ENCODE assay signal across 29 cellular contexts in the genomic region with DNA sequence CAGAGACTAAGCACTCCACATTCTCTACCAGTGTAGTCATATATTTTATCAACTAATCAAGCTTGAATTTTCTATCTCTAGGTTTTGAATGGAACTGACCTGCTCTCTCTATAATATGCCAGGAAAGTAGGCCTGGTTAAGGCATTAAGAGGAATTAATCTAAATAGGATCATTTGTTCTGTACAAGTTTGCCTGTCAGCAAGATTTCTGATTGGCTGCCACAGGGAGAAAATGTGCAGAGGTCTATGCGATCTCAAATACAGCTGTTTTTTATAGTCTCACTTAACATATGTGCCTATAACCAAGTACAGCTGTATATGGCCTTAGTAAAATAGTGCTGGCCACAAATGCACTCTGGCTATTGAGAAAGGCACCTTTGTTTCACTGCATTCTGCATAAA.
"Had no signal": no experiment of that assay in that cellular context is flagged by ENCODE, and none has a peak within 500 bp of the region (broad histone marks: within the 10 kb centered on the region; RNA-seq: fewer than 3 reads in every experiment).

No MANE protein-coding gene starts in this region.

- ATAC-seq: activated CD8-positive, alpha-beta T cell treated with anti-CD3 and anti-CD28 coated beads for 36 hours; activated T-cell treated with anti-CD3 and anti-CD28 coated beads, Interleukin-2, amount 50 U/mL, for 72 hours; activated T-helper 17 cell treated with anti-CD3 and anti-CD28 coated beads, Interleukin-2, amount 50 U/mL, for 72 hours; PC-3 had no signal

- DNase-seq: activated CD4-positive, alpha-beta T cell treated with anti-CD3 and anti-CD28 coated beads, Interleukin-2, amount 10 ng/mL, durations not matched to agents 24 days and 14 days; activated CD4-positive, alpha-beta T cell treated with anti-CD3 and anti-CD28 coated beads, Interleukin-2, amount 50 U/mL, for 4 hours; activated CD8-positive, alpha-beta T cell treated with anti-CD3 and anti-CD28 coated beads for 36 hours; activated effector memory CD4-positive, alpha-beta T cell treated with anti-CD3 and anti-CD28 coated beads, Interleukin-2, amount 50 U/mL, for 16 hours; activated naive CD4-positive, alpha-beta T cell; activated naive CD4-positive, alpha-beta T cell treated with anti-CD3 and anti-CD28 coated beads, Interleukin-2, amount 50 U/mL, for 16 hours; activated naive CD8-positive, alpha-beta T cell treated with anti-CD3 and anti-CD28 coated beads for 36 hours; activated T-cell treated with anti-CD3 and anti-CD28 coated beads, Interleukin-2, amount 50 U/mL, for 1 hour; activated T-cell treated with anti-CD3 and anti-CD28 coated beads, Interleukin-2, amount 50 U/mL, for 72 hours; amniotic stem cell; aorta; Kasumi-1; KG1; MG63; NCI-H1048; NCI-H1105 treated with DMSO at 0.1 percent for 48 hours; NCI-H1436 treated with DMSO at 0.1 percent for 48 hours; NCI-H1694 treated with DMSO at 0.1 percent for 48 hours; NCI-H2029; NCI-H510A; NCI-H69; NK-92 treated with Interleukin-12 subunit alpha and Interleukin-12 subunit beta, amount 100 ng/mL, for 24 hours; PC-3; Peyer's patch; RPMI8226; SHP77 treated with DMSO at 0.1 percent for 48 hours had no signal

- H3K9me3 ChIP-seq: MG63, Peyer's patch, SJSA1 had no signal

- H3K36me3 ChIP-seq: cardiac muscle cell, MG63, SJSA1 had no signal

- H3K27me3 ChIP-seq: cardiac muscle cell, MG63, Peyer's patch, SJSA1 had no signal

- H3K27ac ChIP-seq: cardiac muscle cell, Peyer's patch, SJSA1 had no signal

- H3K4me3 ChIP-seq: cardiac muscle cell, MG63, Peyer's patch, SJSA1 had no signal

- H3K4me1 ChIP-seq: Peyer's patch, SJSA1 had no signal
